ENCODE assay signal across 7 cellular contexts in genomic region chr1:103187673-103188072, GRCh38.
"Had no signal": no experiment of that assay in that cellular context is flagged by ENCODE, and none has a peak within 500 bp of the region (broad histone marks: within the 10 kb centered on the region; RNA-seq: fewer than 3 reads in every experiment).

No MANE protein-coding gene starts in this region.

- H3K27me3 Mint-ChIP-seq: IgD-negative memory B cell had no signal

- H3K27ac Mint-ChIP-seq: IgD-negative memory B cell had no signal

- H3K9ac ChIP-seq: KMS-11 had no signal

- H3K36me3 Mint-ChIP-seq: IgD-negative memory B cell had no signal

- H3K27ac ChIP-seq: HL-60, KMS-11 had no signal

- FAIRE-seq: HTR-8/SVneo had no signal

- H3K4me1 Mint-ChIP-seq: IgD-negative memory B cell had no signal

- H3K4me3 Mint-ChIP-seq: IgD-negative memory B cell had no signal

- H3K4me2 ChIP-seq: KMS-11 had no signal

- DNase-seq: Karpas-422, KBM-7, KG1 had no signal
